In the genomic region with DNA sequence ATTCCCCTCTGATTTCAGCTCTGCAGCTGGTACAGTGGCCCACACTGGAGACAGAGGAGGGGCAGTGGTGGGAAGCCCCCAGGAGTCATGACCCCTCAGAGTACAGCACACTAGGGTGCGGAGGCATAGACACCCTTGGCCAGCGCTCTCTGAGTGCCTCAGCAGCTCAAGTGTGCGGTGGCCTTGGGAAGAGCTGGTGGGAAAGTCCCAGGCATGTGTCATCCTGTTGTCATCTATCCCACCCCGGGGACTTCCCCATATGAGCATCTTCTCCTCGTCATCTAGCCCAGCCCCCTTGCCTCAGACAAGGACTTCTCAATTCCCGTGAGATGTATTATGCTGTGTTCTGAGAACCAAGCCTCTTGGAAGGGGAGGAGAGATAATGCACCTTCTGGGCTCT, we compare ENCODE assay signal across 8 cellular contexts. TPM values are rescaled to one million over a fixed set of nuclear protein-coding genes. Genes with fewer than 3 reads are reported as not detected.
DNase-seq lines count a peak whose midpoint lies in the region; ATAC-seq, FAIRE-seq and TF ChIP-seq lines count a peak whose summit lies in the region.

No MANE protein-coding gene starts in this region.

- H3K27ac ChIP-seq in GM12878 (ENCODE audit: control insufficient read depth, insufficient read depth) = peak overlapping the region; percentile 62
- no peak overlapping the region for H3K27ac ChIP-seq in gastrocnemius medialis
- H3K27ac ChIP-seq in kidney (ENCODE audit: low read depth in 2 of 2, low read length in 2 of 2) = no peak overlapping the region
- no peak overlapping the region for H3K27ac ChIP-seq in WERI-Rb-1

- no peaks in the 10 kb centered on the region for H3K79me2 ChIP-seq in GM12878 (ENCODE audit: control insufficient read depth, insufficient read depth, low read length)

- TF ChIP-seq POLR2A in GM12878 (IDR thresholded peaks at IDR 0.05; ENCODE audit: low read depth, low read length) = peak; percentile 76
- no peak for TF ChIP-seq POLR2A in gastrocnemius medialis (IDR thresholded peaks at IDR 0.05)

- TF ChIP-seq EP300 in GM12878 (IDR thresholded peaks at IDR 0.05; ENCODE audit: borderline replicate concordance in 1 of 2, control insufficient read depth in 1 of 2, low read depth in 2 of 2, low read length in 2 of 2) = peak in 1 of 2 experiments; percentile 61; a peak in 1 of 4 replicates

- CTCF ChIA-PET in GM12878 (lab: Yijun Ruan, JAX) = interaction anchor here (0.6 to 1.4 kb wide), 8 partner anchors 9 to 86 kb away, joined by 3 to 6 read pairs (median 4); no protein-coding TSS in a partner anchor

- H3K4me1 ChIP-seq in GM12878 (ENCODE audit: control insufficient read depth, insufficient read depth, low read length) (peaks cover 20% of the 10 kb centered on the region), gastrocnemius medialis (peaks cover 0 to 4% of the 10 kb centered on the region in 2 donors), kidney (ENCODE audit: control insufficient read depth in 1 of 2, insufficient read depth in 1 of 2, low read depth in 1 of 2, low read length in 2 of 2) (no peaks in the 10 kb centered on the region)

- H4K20me1 ChIP-seq in GM12878 (ENCODE audit: control insufficient read depth, insufficient read depth) = no peaks in the 10 kb centered on the region

- intact Hi-C loops in GM12878 (cut with micrococcal nuclease; ENCODE audit: unreplicated experiment) (no loop called here), gastrocnemius medialis (cut with DNase I; ENCODE audit: low total_unique reads) (no loop called here), kidney (cut with DNase I) (no loop called here)

- H3K9me3 ChIP-seq in GM12878 (replicated peaks; ENCODE audit: control insufficient read depth, insufficient read depth, low read length) = no peaks in the 10 kb centered on the region
- no peaks in the 10 kb centered on the region for H3K9me3 ChIP-seq in gastrocnemius medialis
- H3K9me3 ChIP-seq in kidney (ENCODE audit: control insufficient read depth in 1 of 2, low read length in 2 of 2) = no peaks in the 10 kb centered on the region
- peaks cover 4% of the 10 kb centered on the region for H3K9me3 ChIP-seq in WERI-Rb-1 (ENCODE audit: severe bottlenecking)

- TF ChIP-seq CTCF in GM12878 (IDR thresholded peaks at IDR 0.05 in 2 of 3, conservative IDR thresholded peaks at IDR 0.05 in 1 of 3; ENCODE audit: control insufficient read depth in 2 of 3, extremely low read depth in 1 of 3, insufficient read depth in 1 of 3, low read depth in 3 of 3, low read length in 3 of 3) (no peak), gastrocnemius medialis (IDR thresholded peaks at IDR 0.05 in 4 of 5, conservative IDR thresholded peaks at IDR 0.05 in 1 of 5) (no peak), kidney (IDR thresholded peaks at IDR 0.05; ENCODE audit: borderline replicate concordance, extremely low read depth, insufficient read depth) (no peak), WERI-Rb-1 (IDR thresholded peaks at IDR 0.05; ENCODE audit: low read depth, low read length) (no peak)

- H3K9ac ChIP-seq in GM12878 (ENCODE audit: control insufficient read depth, insufficient read depth, low read length) (no peak overlapping the region), kidney (ENCODE audit: low read length in 2 of 2) (no peak overlapping the region)

- H3K27me3 ChIP-seq in GM12878 (replicated peaks in 1 of 2; ENCODE audit: control insufficient read depth in 2 of 2, insufficient read depth in 2 of 2, low read length in 1 of 2) (no peaks in the 10 kb centered on the region), gastrocnemius medialis (no peaks in the 10 kb centered on the region), WERI-Rb-1 (ENCODE audit: insufficient read depth, low read depth, severe bottlenecking) (no peaks in the 10 kb centered on the region)

- H3K4me2 ChIP-seq in GM12878 (ENCODE audit: control insufficient read depth, insufficient read depth) = peak overlapping the region; percentile 45

- no peak for TF ChIP-seq RAD21 in GM12878 (IDR thresholded peaks at IDR 0.05; ENCODE audit: insufficient read depth, low read depth, low read length)

- FAIRE-seq in GM12878 (lab: Jason Lieb, UNC) (peak; percentile 89), kidney (lab: Jason Lieb, UNC) (no peak)

- POLR2A ChIA-PET in GM12878 (lab: Charles Lee) = interaction anchor here (0.8 to 2.5 kb wide), 8 partner anchors 9 to 87 kb away, joined by 3 to 13 read pairs (median 4); a partner anchor contains a TSS

- no peaks in the 10 kb centered on the region for H3K36me3 ChIP-seq in GM12878 (ENCODE audit: control insufficient read depth in 2 of 2, insufficient read depth in 2 of 2, low read length in 1 of 2)
- no peaks in the 10 kb centered on the region for H3K36me3 ChIP-seq in gastrocnemius medialis
- H3K36me3 ChIP-seq in kidney (ENCODE audit: control insufficient read depth in 1 of 2, insufficient read depth in 2 of 2, low read length in 2 of 2) = no peaks in the 10 kb centered on the region
- H3K36me3 ChIP-seq in WERI-Rb-1 = no peaks in the 10 kb centered on the region

- no TSS peak for BruUV-seq in GM12878 (replicated peaks; lab: Mats Ljungman, UMichigan)

- H2AFZ ChIP-seq in GM12878 (ENCODE audit: control insufficient read depth, low read depth, low read length) = no peak overlapping the region; the same call in 1 of the 2 replicates

- SMC1A ChIA-PET in GM12878 (lab: Charles Lee; ENCODE audit: uncharacterized antibody, unreplicated experiment) = interaction anchor here (0.7 to 2.8 kb wide), 10 partner anchors 10 to 90 kb away, joined by 3 to 17 read pairs (median 5); a partner anchor contains a TSS

- RAD21 ChIA-PET in GM12878 (lab: Charles Lee; ENCODE audit: unreplicated experiment) = interaction anchor here (0.6 to 2.1 kb wide), 9 partner anchors 10 to 136 kb away, joined by 3 to 8 read pairs (median 5); no protein-coding TSS in a partner anchor

- WGBS in GM12878 (ENCODE audit: insufficient coverage, insufficient replicate concordance, low lambda C conversion rate, missing lambda C conversion rate) = 5% methylated on average over 6 of the region's 6 CpGs

- ATAC-seq in GM18868 (IDR thresholded peaks at IDR 0.05; ENCODE audit: unreplicated experiment) = peak; percentile 95
- ATAC-seq in HG03060 (IDR thresholded peaks at IDR 0.05; ENCODE audit: low read depth, unreplicated experiment) = peak; percentile 69
- ATAC-seq in GM12878 = peak; percentile 94
- ATAC-seq in gastrocnemius medialis = peak; percentile 35 to 53

- no peak overlapping the region for H3K4me3 ChIP-seq in GM12878
- H3K4me3 ChIP-seq in gastrocnemius medialis = no peak overlapping the region
- no peak overlapping the region for H3K4me3 ChIP-seq in kidney (ENCODE audit: low read length in 2 of 2)
- no peak overlapping the region for H3K4me3 ChIP-seq in WERI-Rb-1 (ENCODE audit: low read depth, low read length)

- in situ Hi-C loops in GM12878 (cut with MboI) (no loop called here), gastrocnemius medialis (cut with MboI; ENCODE audit: low sequenced_read_pairs in 4 of 4) (no loop called here)

- peak in 4 of 5 experiments; percentile 38 to 88 (median 70) for DNase-seq in T-helper 2 cell
- DNase-seq in GM12878 (ENCODE audit: low read depth, low spot score) = peak; percentile 81
- no peak for DNase-seq in gastrocnemius medialis
- no peak for DNase-seq in kidney
- no peak for DNase-seq in WERI-Rb-1
- no peak for DNase-seq in Ammon's horn (ENCODE audit: low spot score)

TF ChIP-seq in GM12878, 131 proteins besides CTCF, POLR2A, EP300 and RAD21 (continues in another document):
- TF ChIP-seq TAF1 (IDR thresholded peaks at IDR 0.05; ENCODE audit: borderline replicate concordance, low read depth, low read length) (0 out of 2 replicates have a peak, but pooled peaks have one; percentile 34), CBX3 (IDR thresholded peaks at IDR 0.05; ENCODE audit: borderline replicate concordance, low read depth) (no peak), PAX5 (IDR thresholded peaks at IDR 0.05; ENCODE audit: borderline replicate concordance, low read depth, low read length) (no peak)

RNA-seq across cellular contexts. Expression of a gene that starts 15.6 kb away (rescaled TPM):
- total RNA-seq in GM12878 (2013; cell fraction: nucleolus; rRNA removed) = 73.4 and 105 TPM in 2 replicates
- total RNA-seq in GM12878 (2014; rRNA removed) = 52.1 and 52.4 TPM in 2 replicates
- 69.0 and 78.3 TPM in 2 replicates for total RNA-seq in GM12878 (2014; rRNA removed; fragmentation: Illumina TruSeq; extraction: Trizol)
- 162 and 180 TPM in 2 replicates for total RNA-seq in GM12878 (2021)
- 78.0 TPM for polyA plus RNA-seq in GM12878 (2011; ENCODE audit: low read depth)
- polyA plus RNA-seq in GM12878 (2011; rRNA removed) = 111 and 145 TPM in 2 replicates
- 220 and 257 TPM in 2 replicates for polyA plus RNA-seq in GM12878 (2011; cell fraction: cytosol; rRNA removed)
- 250 and 304 TPM in 2 replicates for polyA plus RNA-seq in GM12878 (2011; cell fraction: nucleus; rRNA removed)
- polyA plus RNA-seq in GM12878 (2012) = 81.9 and 104 TPM in 2 replicates
- 106 and 164 TPM in 2 replicates for polyA plus RNA-seq in GM12878 (2014; fragmentation: Illumina TruSeq; extraction: Trizol)
- polyA plus RNA-seq in GM12878 (2014; fragmentation: Nextera tagmentation; extraction: Ambion mirVana) = 10 to 100 TPM; 28.8 to 71.9 TPM
- polyA plus RNA-seq in GM12878 (2014; rRNA removed) = 127 and 129 TPM in 2 replicates
- polyA plus RNA-seq in GM12878 (2016; fragmentation: Nextera tagmentation; extraction: Ambion mirVana) = 100 to 1,000 TPM; 129 to 140 TPM
- 132 and 134 TPM in 2 replicates for polyA minus RNA-seq in GM12878 (2011; rRNA and poly(A)+ RNA removed)
- 44.8 and 52.4 TPM in 2 replicates for polyA minus RNA-seq in GM12878 (2011; cell fraction: cytosol; rRNA and poly(A)+ RNA removed)
- polyA minus RNA-seq in GM12878 (2011; cell fraction: nucleus; rRNA and poly(A)+ RNA removed) = 114 and 180 TPM in 2 replicates
- total RNA-seq in gastrocnemius medialis = 10 to 100 TPM; 39.1 to 82.1 (median 67.9) TPM
- 36.7 TPM for total RNA-seq in kidney
- polyA plus RNA-seq in kidney (ENCODE audit: insufficient read depth, low read depth, low replicate concordance) = 120 TPM

Comparison
In these comparisons a context has a peak if more than half of its experiments do, and no peak if none do; other contexts are left out.
1. ATAC-seq: peak in every context shown above with its lines; median percentile 95 in GM18868; 94 in GM12878; 69 in HG03060; 44 in gastrocnemius medialis.
2. DNase-seq: peak in T-helper 2 cell (4 of 5) and GM12878 (single experiment); none in gastrocnemius medialis (0 of 2), kidney (single experiment), WERI-Rb-1 (single experiment) and Ammon's horn (single experiment).